Comparison of ENCODE assay signal across 1 cellular context in the genomic region with DNA sequence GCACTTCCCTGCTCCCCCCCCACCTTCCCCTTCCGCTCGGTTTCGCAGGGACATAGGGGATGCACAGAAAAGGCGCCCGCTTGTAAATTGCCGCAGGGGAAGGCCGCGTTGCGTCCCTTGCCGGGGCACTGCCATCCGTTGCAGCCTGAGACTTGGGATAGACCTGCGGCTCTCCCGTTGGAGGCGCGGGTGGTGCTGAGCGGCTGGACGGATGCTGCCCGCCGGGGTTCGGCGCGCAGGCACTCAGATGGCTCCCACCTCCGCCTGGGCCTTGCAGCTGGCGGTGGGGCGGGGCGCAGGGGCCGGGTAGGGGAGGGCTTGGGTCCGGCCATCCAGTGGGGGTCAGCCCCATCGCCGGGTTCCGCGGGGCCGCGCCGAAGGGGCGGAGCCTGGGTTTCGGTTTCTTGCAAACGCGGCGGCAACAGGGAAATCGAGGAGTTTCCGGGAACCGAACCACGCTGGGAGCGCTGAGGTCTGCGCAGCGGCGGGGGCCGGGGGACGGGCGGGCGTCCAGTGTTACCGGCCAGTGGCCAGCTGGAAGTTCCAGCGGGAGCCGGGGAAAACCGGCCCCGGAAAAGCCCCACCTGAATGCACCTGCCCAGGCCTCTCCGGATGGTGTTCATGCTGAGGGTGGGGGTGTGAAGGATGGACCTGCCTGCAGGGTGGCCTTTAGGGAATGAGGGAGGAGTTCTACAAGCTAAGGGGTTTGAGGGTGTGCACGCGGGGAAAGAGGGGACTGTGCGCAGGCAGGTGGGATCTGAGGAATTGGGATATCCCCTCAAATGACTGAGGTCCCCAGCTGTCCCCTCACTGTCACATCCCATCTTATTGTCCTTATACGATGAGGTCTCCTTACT.
TF ChIP-seq lines count a peak whose summit lies in the region.

No MANE protein-coding gene starts in this region.

TF ChIP-seq in HepG2, 621 proteins besides CTCF, POLR2A, EP300 and RAD21 (continued from another document and continues in another):
- TF ChIP-seq, protein P1, sequence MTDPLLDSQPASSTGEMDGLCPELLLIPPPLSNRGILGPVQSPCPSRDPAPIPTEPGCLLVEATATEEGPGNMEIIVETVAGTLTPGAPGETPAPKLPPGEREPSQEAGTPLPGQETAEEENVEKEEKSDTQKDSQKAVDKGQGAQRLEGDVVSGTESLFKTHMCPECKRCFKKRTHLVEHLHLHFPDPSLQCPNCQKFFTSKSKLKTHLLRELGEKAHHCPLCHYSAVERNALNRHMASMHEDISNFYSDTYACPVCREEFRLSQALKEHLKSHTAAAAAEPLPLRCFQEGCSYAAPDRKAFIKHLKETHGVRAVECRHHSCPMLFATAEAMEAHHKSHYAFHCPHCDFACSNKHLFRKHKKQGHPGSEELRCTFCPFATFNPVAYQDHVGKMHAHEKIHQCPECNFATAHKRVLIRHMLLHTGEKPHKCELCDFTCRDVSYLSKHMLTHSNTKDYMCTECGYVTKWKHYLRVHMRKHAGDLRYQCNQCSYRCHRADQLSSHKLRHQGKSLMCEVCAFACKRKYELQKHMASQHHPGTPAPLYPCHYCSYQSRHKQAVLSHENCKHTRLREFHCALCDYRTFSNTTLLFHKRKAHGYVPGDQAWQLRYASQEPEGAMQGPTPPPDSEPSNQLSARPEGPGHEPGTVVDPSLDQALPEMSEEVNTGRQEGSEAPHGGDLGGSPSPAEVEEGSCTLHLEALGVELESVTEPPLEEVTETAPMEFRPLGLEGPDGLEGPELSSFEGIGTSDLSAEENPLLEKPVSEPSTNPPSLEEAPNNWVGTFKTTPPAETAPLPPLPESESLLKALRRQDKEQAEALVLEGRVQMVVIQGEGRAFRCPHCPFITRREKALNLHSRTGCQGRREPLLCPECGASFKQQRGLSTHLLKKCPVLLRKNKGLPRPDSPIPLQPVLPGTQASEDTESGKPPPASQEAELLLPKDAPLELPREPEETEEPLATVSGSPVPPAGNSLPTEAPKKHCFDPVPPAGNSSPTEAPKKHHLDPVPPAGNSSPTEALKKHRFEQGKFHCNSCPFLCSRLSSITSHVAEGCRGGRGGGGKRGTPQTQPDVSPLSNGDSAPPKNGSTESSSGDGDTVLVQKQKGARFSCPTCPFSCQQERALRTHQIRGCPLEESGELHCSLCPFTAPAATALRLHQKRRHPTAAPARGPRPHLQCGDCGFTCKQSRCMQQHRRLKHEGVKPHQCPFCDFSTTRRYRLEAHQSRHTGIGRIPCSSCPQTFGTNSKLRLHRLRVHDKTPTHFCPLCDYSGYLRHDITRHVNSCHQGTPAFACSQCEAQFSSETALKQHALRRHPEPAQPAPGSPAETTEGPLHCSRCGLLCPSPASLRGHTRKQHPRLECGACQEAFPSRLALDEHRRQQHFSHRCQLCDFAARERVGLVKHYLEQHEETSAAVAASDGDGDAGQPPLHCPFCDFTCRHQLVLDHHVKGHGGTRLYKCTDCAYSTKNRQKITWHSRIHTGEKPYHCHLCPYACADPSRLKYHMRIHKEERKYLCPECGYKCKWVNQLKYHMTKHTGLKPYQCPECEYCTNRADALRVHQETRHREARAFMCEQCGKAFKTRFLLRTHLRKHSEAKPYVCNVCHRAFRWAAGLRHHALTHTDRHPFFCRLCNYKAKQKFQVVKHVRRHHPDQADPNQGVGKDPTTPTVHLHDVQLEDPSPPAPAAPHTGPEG (CRISPR knock-in tag; IDR thresholded peaks at IDR 0.05): no peak
- no peak for TF ChIP-seq GPN1 (CRISPR knock-in tag; IDR thresholded peaks at IDR 0.05; ENCODE audit: borderline replicate concordance)
- TF ChIP-seq, protein P2, sequence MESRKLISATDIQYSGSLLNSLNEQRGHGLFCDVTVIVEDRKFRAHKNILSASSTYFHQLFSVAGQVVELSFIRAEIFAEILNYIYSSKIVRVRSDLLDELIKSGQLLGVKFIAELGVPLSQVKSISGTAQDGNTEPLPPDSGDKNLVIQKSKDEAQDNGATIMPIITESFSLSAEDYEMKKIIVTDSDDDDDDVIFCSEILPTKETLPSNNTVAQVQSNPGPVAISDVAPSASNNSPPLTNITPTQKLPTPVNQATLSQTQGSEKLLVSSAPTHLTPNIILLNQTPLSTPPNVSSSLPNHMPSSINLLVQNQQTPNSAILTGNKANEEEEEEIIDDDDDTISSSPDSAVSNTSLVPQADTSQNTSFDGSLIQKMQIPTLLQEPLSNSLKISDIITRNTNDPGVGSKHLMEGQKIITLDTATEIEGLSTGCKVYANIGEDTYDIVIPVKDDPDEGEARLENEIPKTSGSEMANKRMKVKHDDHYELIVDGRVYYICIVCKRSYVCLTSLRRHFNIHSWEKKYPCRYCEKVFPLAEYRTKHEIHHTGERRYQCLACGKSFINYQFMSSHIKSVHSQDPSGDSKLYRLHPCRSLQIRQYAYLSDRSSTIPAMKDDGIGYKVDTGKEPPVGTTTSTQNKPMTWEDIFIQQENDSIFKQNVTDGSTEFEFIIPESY (CRISPR knock-in tag; IDR thresholded peaks at IDR 0.05): no peak
- TF ChIP-seq, protein P3, sequence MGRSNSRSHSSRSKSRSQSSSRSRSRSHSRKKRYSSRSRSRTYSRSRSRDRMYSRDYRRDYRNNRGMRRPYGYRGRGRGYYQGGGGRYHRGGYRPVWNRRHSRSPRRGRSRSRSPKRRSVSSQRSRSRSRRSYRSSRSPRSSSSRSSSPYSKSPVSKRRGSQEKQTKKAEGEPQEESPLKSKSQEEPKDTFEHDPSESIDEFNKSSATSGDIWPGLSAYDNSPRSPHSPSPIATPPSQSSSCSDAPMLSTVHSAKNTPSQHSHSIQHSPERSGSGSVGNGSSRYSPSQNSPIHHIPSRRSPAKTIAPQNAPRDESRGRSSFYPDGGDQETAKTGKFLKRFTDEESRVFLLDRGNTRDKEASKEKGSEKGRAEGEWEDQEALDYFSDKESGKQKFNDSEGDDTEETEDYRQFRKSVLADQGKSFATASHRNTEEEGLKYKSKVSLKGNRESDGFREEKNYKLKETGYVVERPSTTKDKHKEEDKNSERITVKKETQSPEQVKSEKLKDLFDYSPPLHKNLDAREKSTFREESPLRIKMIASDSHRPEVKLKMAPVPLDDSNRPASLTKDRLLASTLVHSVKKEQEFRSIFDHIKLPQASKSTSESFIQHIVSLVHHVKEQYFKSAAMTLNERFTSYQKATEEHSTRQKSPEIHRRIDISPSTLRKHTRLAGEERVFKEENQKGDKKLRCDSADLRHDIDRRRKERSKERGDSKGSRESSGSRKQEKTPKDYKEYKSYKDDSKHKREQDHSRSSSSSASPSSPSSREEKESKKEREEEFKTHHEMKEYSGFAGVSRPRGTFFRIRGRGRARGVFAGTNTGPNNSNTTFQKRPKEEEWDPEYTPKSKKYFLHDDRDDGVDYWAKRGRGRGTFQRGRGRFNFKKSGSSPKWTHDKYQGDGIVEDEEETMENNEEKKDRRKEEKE (IDR thresholded peaks at IDR 0.05): no peak
- TF ChIP-seq, protein P4, sequence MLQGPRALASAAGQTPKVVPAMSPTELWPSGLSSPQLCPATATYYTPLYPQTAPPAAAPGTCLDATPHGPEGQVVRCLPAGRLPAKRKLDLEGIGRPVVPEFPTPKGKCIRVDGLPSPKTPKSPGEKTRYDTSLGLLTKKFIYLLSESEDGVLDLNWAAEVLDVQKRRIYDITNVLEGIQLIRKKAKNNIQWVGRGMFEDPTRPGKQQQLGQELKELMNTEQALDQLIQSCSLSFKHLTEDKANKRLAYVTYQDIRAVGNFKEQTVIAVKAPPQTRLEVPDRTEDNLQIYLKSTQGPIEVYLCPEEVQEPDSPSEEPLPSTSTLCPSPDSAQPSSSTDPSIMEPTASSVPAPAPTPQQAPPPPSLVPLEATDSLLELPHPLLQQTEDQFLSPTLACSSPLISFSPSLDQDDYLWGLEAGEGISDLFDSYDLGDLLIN (CRISPR knock-in tag; IDR thresholded peaks at IDR 0.05; ENCODE audit: borderline replicate concordance): no peak
- TF ChIP-seq, protein P5, sequence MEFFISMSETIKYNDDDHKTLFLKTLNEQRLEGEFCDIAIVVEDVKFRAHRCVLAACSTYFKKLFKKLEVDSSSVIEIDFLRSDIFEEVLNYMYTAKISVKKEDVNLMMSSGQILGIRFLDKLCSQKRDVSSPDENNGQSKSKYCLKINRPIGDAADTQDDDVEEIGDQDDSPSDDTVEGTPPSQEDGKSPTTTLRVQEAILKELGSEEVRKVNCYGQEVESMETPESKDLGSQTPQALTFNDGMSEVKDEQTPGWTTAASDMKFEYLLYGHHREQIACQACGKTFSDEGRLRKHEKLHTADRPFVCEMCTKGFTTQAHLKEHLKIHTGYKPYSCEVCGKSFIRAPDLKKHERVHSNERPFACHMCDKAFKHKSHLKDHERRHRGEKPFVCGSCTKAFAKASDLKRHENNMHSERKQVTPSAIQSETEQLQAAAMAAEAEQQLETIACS (CRISPR knock-in tag; IDR thresholded peaks at IDR 0.05): no peak
- no peak for TF ChIP-seq NFYB (CRISPR knock-in tag; IDR thresholded peaks at IDR 0.05)
- TF ChIP-seq MIER3 (CRISPR knock-in tag; IDR thresholded peaks at IDR 0.05; ENCODE audit: borderline replicate concordance): no peak
- TF ChIP-seq, protein P6, sequence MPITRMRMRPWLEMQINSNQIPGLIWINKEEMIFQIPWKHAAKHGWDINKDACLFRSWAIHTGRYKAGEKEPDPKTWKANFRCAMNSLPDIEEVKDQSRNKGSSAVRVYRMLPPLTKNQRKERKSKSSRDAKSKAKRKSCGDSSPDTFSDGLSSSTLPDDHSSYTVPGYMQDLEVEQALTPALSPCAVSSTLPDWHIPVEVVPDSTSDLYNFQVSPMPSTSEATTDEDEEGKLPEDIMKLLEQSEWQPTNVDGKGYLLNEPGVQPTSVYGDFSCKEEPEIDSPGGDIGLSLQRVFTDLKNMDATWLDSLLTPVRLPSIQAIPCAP (CRISPR knock-in tag; IDR thresholded peaks at IDR 0.05; ENCODE audit: low read depth): no peak
- 0 out of 2 replicates have a peak, but pooled peaks have one; percentile 14 for TF ChIP-seq ZNF709 (CRISPR knock-in tag; IDR thresholded peaks at IDR 0.05)
- no peak for TF ChIP-seq ZNF670 (CRISPR knock-in tag; IDR thresholded peaks at IDR 0.05; ENCODE audit: borderline replicate concordance)
- TF ChIP-seq THAP11 (CRISPR knock-in tag; IDR thresholded peaks at IDR 0.05): 0 out of 2 replicates have a peak, but pooled peaks have one; percentile 5
- TF ChIP-seq TCF12 (IDR thresholded peaks at IDR 0.05): no peak
- TF ChIP-seq TCF12 (CRISPR knock-in tag; IDR thresholded peaks at IDR 0.05): no peak
- no peak for TF ChIP-seq TEAD3 (CRISPR knock-in tag; optimal IDR thresholded peaks at IDR 0.05; ENCODE audit: borderline replicate concordance)
- TF ChIP-seq, protein P7, sequence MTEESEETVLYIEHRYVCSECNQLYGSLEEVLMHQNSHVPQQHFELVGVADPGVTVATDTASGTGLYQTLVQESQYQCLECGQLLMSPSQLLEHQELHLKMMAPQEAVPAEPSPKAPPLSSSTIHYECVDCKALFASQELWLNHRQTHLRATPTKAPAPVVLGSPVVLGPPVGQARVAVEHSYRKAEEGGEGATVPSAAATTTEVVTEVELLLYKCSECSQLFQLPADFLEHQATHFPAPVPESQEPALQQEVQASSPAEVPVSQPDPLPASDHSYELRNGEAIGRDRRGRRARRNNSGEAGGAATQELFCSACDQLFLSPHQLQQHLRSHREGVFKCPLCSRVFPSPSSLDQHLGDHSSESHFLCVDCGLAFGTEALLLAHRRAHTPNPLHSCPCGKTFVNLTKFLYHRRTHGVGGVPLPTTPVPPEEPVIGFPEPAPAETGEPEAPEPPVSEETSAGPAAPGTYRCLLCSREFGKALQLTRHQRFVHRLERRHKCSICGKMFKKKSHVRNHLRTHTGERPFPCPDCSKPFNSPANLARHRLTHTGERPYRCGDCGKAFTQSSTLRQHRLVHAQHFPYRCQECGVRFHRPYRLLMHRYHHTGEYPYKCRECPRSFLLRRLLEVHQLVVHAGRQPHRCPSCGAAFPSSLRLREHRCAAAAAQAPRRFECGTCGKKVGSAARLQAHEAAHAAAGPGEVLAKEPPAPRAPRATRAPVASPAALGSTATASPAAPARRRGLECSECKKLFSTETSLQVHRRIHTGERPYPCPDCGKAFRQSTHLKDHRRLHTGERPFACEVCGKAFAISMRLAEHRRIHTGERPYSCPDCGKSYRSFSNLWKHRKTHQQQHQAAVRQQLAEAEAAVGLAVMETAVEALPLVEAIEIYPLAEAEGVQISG (CRISPR knock-in tag; IDR thresholded peaks at IDR 0.05): no peak
- no peak for TF ChIP-seq KDM4B (CRISPR knock-in tag; IDR thresholded peaks at IDR 0.05)
- TF ChIP-seq POLR2G (IDR thresholded peaks at IDR 0.05; ENCODE audit: low read depth, low read length): peak; percentile 62; the same call in 1 of the 2 replicates
- no peak for TF ChIP-seq ZNF510 (CRISPR knock-in tag; IDR thresholded peaks at IDR 0.05; ENCODE audit: low read depth)
- no peak for TF ChIP-seq ZNF772 (CRISPR knock-in tag; IDR thresholded peaks at IDR 0.05)
- no peak for TF ChIP-seq ZNF660 (CRISPR knock-in tag; IDR thresholded peaks at IDR 0.05; ENCODE audit: borderline replicate concordance, low read depth)
- no peak for TF ChIP-seq RFX3 (CRISPR knock-in tag; IDR thresholded peaks at IDR 0.05)
- TF ChIP-seq HOXA3 (CRISPR knock-in tag; IDR thresholded peaks at IDR 0.05): no peak
- TF ChIP-seq, protein P8, sequence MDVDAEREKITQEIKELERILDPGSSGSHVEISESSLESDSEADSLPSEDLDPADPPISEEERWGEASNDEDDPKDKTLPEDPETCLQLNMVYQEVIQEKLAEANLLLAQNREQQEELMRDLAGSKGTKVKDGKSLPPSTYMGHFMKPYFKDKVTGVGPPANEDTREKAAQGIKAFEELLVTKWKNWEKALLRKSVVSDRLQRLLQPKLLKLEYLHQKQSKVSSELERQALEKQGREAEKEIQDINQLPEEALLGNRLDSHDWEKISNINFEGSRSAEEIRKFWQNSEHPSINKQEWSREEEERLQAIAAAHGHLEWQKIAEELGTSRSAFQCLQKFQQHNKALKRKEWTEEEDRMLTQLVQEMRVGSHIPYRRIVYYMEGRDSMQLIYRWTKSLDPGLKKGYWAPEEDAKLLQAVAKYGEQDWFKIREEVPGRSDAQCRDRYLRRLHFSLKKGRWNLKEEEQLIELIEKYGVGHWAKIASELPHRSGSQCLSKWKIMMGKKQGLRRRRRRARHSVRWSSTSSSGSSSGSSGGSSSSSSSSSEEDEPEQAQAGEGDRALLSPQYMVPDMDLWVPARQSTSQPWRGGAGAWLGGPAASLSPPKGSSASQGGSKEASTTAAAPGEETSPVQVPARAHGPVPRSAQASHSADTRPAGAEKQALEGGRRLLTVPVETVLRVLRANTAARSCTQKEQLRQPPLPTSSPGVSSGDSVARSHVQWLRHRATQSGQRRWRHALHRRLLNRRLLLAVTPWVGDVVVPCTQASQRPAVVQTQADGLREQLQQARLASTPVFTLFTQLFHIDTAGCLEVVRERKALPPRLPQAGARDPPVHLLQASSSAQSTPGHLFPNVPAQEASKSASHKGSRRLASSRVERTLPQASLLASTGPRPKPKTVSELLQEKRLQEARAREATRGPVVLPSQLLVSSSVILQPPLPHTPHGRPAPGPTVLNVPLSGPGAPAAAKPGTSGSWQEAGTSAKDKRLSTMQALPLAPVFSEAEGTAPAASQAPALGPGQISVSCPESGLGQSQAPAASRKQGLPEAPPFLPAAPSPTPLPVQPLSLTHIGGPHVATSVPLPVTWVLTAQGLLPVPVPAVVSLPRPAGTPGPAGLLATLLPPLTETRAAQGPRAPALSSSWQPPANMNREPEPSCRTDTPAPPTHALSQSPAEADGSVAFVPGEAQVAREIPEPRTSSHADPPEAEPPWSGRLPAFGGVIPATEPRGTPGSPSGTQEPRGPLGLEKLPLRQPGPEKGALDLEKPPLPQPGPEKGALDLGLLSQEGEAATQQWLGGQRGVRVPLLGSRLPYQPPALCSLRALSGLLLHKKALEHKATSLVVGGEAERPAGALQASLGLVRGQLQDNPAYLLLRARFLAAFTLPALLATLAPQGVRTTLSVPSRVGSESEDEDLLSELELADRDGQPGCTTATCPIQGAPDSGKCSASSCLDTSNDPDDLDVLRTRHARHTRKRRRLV (CRISPR knock-in tag; IDR thresholded peaks at IDR 0.05): 0 out of 2 replicates have a peak, but pooled peaks have one; percentile 29
